23 cellular contexts compared by ENCODE assay signal in the genomic region with DNA sequence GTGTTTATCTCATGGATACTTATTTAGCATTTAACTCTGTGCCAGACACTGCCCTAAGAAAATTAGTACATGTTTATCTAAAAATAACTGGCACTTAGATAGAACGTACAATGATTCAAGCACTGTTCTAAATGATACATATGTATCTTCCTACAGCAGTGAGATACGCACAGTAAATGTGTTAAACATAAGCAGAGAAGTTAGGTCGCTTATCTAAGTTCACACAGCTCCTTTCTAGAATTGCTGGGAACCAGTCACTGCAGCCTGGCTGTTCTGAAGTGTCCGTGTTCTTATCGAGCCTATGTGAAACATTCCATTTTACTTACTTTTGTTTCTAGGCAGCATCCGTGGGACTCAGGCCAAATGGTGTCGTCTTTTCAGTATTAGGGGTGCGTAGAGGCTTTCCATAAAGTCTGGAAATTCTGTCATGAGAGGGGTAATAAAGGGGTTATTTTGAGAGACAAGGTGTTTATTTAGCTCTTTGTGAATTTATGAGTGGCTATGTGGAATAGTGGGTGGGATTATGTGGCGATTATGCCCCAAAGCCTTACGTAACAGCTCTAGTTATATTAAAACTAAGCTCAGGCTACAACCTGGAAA.
DNase-seq lines count a peak whose midpoint lies in the region; TF ChIP-seq lines count a peak whose summit lies in the region.
"Had no signal": no experiment of that assay in that cellular context is flagged by ENCODE, and none has a peak within 500 bp of the region (broad histone marks: within the 10 kb centered on the region; RNA-seq: fewer than 3 reads in every experiment).

No MANE protein-coding gene starts in this region.

- TF ChIP-seq CTCF in choroid plexus epithelial cell (conservative IDR thresholded peaks at IDR 0.05; ENCODE audit: low read depth, low read length) (no peak), sigmoid colon (IDR thresholded peaks at IDR 0.05) (no peak), vagina (IDR thresholded peaks at IDR 0.05) (no peak)

- no peaks in the 10 kb centered on the region for H3K27me3 Mint-ChIP-seq in activated naive CD4-positive, alpha-beta T cell treated with anti-CD3 and anti-CD28 coated beads for 36 hours (ENCODE audit: low read depth)
- H3K27me3 Mint-ChIP-seq: activated naive CD8-positive, alpha-beta T cell treated with anti-CD3 and anti-CD28 coated beads, Interleukin-2, amount 50 U/mL, for 24 hours; activated T-helper 17 cell treated with anti-CD3 and anti-CD28 coated beads, Interleukin-2, amount 50 U/mL, for 72 hours; natural killer cell treated with Interleukin-12 subunit alpha and Interleukin-12 subunit beta and Interleukin-15 and Interleukin-18, amount 100 ng/mL, for 72 hours had no signal

- H3K27ac Mint-ChIP-seq in activated naive CD4-positive, alpha-beta T cell treated with anti-CD3 and anti-CD28 coated beads for 36 hours, result no peak overlapping the region
- H3K27ac Mint-ChIP-seq: activated T-helper 17 cell treated with anti-CD3 and anti-CD28 coated beads, Interleukin-2, amount 50 U/mL, for 72 hours; natural killer cell treated with Interleukin-12 subunit alpha and Interleukin-12 subunit beta and Interleukin-15 and Interleukin-18, amount 100 ng/mL, for 72 hours; T-helper 2 cell treated with Interferon-gamma antibody and Interleukin-4, amounts not matched to agents 5 μg/mL and 100 μg/mL, for 36 hours had no signal

- intact Hi-C loops in sigmoid colon (cut with DNase I), result no loop called here
- intact Hi-C loops in activated naive CD4-positive, alpha-beta T cell treated with anti-CD3 and anti-CD28 coated beads for 36 hours (cut with micrococcal nuclease), result no loop called here
- intact Hi-C loops in head of caudate nucleus (cut with DNase I), result no loop called here
- intact Hi-C loops in vagina (cut with DNase I), result no loop called here

- WGBS in sigmoid colon, 2 donors, result 68 to 74% methylated on average over 10 of the region's 10 CpGs

- H3K4me1 ChIP-seq in sigmoid colon (peaks cover 0 to 15% (median under 1%) of the 10 kb centered on the region in 4 donors), vagina (no peaks in the 10 kb centered on the region)

- no peak overlapping the region for H3K4me3 ChIP-seq in choroid plexus epithelial cell (ENCODE audit: low read depth, low read length)
- peak overlapping the region; percentile 16 to 34 (median 26) for H3K4me3 ChIP-seq in sigmoid colon
- H3K4me3 ChIP-seq in vagina, result no peak overlapping the region
- H3K4me3 ChIP-seq: cardiac muscle cell, esophagus muscularis mucosa had no signal

- CTCF ChIA-PET in activated naive CD4-positive, alpha-beta T cell treated with anti-CD3 and anti-CD28 coated beads for 36 hours (lab: Charles Lee), result interaction anchor here (0.6 to 1.1 kb wide), 2 partner anchors 49 to 370 kb away, joined by 3 read pairs; no protein-coding TSS in a partner anchor

- H3K27ac ChIP-seq in sigmoid colon, result peak overlapping the region in 3 of 4 donors; percentile 5 to 58 (median 51)
- no peak overlapping the region for H3K27ac ChIP-seq in vagina
- H3K27ac ChIP-seq: C4-2B, cardiac muscle cell, esophagus muscularis mucosa had no signal

- TF ChIP-seq POLR2A in sigmoid colon (IDR thresholded peaks at IDR 0.05), result no peak
- TF ChIP-seq POLR2A in vagina (IDR thresholded peaks at IDR 0.05), result no peak

- peaks cover 19% of the 10 kb centered on the region for H3K9me3 Mint-ChIP-seq in activated naive CD4-positive, alpha-beta T cell treated with anti-CD3 and anti-CD28 coated beads for 36 hours

- H3K4me3 Mint-ChIP-seq in activated naive CD4-positive, alpha-beta T cell treated with anti-CD3 and anti-CD28 coated beads for 36 hours, result no peak overlapping the region
- H3K4me3 Mint-ChIP-seq: activated naive CD8-positive, alpha-beta T cell treated with anti-CD3 and anti-CD28 coated beads, Interleukin-2, amount 50 U/mL, for 24 hours; activated T-helper 17 cell treated with anti-CD3 and anti-CD28 coated beads, Interleukin-2, amount 50 U/mL, for 72 hours; natural killer cell treated with Interleukin-12 subunit alpha and Interleukin-12 subunit beta and Interleukin-15 and Interleukin-18, amount 100 ng/mL, for 72 hours; T-helper 2 cell treated with Interferon-gamma antibody and Interleukin-4, amounts not matched to agents 5 μg/mL and 100 μg/mL, for 36 hours had no signal

- no peaks in the 10 kb centered on the region for H3K9me3 ChIP-seq in sigmoid colon
- no peaks in the 10 kb centered on the region for H3K9me3 ChIP-seq in vagina
- H3K9me3 ChIP-seq: esophagus muscularis mucosa, SK-N-SH had no signal

- peak; percentile 80 for DNase-seq in NCI-H460 (ENCODE audit: extremely low read depth, low read depth)
- peak; percentile 46 for DNase-seq in choroid plexus epithelial cell (ENCODE audit: low read depth)
- DNase-seq in inferior parietal cortex (ENCODE audit: extremely low spot score), result peak; percentile 69
- peak; percentile 69 for DNase-seq in sigmoid colon
- DNase-seq in activated naive CD4-positive, alpha-beta T cell treated with anti-CD3 and anti-CD28 coated beads for 36 hours, result no peak
- no peak for DNase-seq in head of caudate nucleus
- DNase-seq in SHP77 (lab: John Stamatoyannopoulos, UW), result no peak
- DNase-seq in vagina (ENCODE audit: extremely low spot score in 2 of 2), result no peak
- DNase-seq: activated naive CD8-positive, alpha-beta T cell treated with anti-CD3 and anti-CD28 coated beads, Interleukin-2, amount 50 U/mL, for 24 hours; GDM1; mesendoderm; NCI-H1105 treated with DMSO at 0.1 percent for 48 hours; NCI-H2171; NCI-H774; SK-N-SH; stimulated activated CD8-positive, alpha-beta memory T cell treated with anti-CD3 and anti-CD28 coated beads, Interleukin-4, amount 100 ng/mL, for 48 hours; substantia nigra had no signal

- H3K27me3 ChIP-seq in sigmoid colon (no peaks in the 10 kb centered on the region), vagina (no peaks in the 10 kb centered on the region)
- H3K27me3 ChIP-seq: cardiac muscle cell, esophagus muscularis mucosa had no signal

- H3K36me3 Mint-ChIP-seq in activated naive CD4-positive, alpha-beta T cell treated with anti-CD3 and anti-CD28 coated beads for 36 hours (ENCODE audit: low read depth), result peaks cover 48% of the 10 kb centered on the region

- no peak for TF ChIP-seq EP300 in sigmoid colon (IDR thresholded peaks at IDR 0.05)

- H3K4me1 Mint-ChIP-seq in activated naive CD4-positive, alpha-beta T cell treated with anti-CD3 and anti-CD28 coated beads for 36 hours (ENCODE audit: low read depth), result peaks cover 4% of the 10 kb centered on the region
- H3K4me1 Mint-ChIP-seq: activated naive CD8-positive, alpha-beta T cell treated with anti-CD3 and anti-CD28 coated beads, Interleukin-2, amount 50 U/mL, for 24 hours had no signal

- H3K36me3 ChIP-seq in sigmoid colon (no peaks in the 10 kb centered on the region), vagina (peaks cover 0 to 6% of the 10 kb centered on the region in 2 donors)
- H3K36me3 ChIP-seq: cardiac muscle cell, esophagus muscularis mucosa had no signal

Comparison
In these comparisons a context has a peak if more than half of its experiments do, and no peak if none do; other contexts are left out.
1. DNase-seq: peak in NCI-H460 (single experiment), choroid plexus epithelial cell (single experiment), inferior parietal cortex (single experiment) and sigmoid colon (single experiment); none in activated naive CD4-positive, alpha-beta T cell treated with anti-CD3 and anti-CD28 coated beads for 36 hours (single experiment), head of caudate nucleus (0 of 42), SHP77 (0 of 2) and vagina (0 of 2).
2. H3K4me3 ChIP-seq: peak in sigmoid colon (4 of 4); none in choroid plexus epithelial cell (single experiment) and vagina (0 of 2).